In the genomic region with DNA sequence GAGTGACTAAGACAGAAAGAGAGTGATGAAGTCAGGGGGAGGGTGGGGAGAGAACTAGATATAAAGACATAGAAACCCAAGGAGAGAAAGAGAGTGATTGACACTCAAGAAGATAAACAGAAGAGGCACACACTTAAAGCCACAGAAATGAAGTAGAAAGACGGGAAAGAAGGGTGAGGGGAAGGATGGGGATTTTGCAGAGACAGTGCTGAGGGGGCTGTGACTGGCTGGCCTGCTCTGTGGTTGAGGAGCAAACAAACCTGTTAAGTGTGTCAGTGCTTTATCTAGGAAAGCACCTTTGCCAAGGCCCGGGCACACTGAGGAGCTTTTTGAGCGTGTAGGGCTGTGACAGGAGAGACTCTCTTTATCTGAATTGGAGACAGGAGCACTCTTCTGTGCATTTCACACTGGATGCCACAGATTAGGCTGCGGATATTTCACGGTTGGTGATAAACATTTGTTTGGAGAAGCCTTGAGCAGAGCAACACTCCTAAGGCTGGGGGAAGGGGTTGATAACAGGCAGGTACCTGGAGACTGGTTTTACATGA, we compare ENCODE assay signal across 1 cellular context.
TF ChIP-seq lines count a peak whose summit lies in the region.

No MANE protein-coding gene starts in this region.

TF ChIP-seq in GM23338, 12 proteins besides CTCF, POLR2A, EP300 and RAD21 (continued from another document):
- TF ChIP-seq, protein P1, sequence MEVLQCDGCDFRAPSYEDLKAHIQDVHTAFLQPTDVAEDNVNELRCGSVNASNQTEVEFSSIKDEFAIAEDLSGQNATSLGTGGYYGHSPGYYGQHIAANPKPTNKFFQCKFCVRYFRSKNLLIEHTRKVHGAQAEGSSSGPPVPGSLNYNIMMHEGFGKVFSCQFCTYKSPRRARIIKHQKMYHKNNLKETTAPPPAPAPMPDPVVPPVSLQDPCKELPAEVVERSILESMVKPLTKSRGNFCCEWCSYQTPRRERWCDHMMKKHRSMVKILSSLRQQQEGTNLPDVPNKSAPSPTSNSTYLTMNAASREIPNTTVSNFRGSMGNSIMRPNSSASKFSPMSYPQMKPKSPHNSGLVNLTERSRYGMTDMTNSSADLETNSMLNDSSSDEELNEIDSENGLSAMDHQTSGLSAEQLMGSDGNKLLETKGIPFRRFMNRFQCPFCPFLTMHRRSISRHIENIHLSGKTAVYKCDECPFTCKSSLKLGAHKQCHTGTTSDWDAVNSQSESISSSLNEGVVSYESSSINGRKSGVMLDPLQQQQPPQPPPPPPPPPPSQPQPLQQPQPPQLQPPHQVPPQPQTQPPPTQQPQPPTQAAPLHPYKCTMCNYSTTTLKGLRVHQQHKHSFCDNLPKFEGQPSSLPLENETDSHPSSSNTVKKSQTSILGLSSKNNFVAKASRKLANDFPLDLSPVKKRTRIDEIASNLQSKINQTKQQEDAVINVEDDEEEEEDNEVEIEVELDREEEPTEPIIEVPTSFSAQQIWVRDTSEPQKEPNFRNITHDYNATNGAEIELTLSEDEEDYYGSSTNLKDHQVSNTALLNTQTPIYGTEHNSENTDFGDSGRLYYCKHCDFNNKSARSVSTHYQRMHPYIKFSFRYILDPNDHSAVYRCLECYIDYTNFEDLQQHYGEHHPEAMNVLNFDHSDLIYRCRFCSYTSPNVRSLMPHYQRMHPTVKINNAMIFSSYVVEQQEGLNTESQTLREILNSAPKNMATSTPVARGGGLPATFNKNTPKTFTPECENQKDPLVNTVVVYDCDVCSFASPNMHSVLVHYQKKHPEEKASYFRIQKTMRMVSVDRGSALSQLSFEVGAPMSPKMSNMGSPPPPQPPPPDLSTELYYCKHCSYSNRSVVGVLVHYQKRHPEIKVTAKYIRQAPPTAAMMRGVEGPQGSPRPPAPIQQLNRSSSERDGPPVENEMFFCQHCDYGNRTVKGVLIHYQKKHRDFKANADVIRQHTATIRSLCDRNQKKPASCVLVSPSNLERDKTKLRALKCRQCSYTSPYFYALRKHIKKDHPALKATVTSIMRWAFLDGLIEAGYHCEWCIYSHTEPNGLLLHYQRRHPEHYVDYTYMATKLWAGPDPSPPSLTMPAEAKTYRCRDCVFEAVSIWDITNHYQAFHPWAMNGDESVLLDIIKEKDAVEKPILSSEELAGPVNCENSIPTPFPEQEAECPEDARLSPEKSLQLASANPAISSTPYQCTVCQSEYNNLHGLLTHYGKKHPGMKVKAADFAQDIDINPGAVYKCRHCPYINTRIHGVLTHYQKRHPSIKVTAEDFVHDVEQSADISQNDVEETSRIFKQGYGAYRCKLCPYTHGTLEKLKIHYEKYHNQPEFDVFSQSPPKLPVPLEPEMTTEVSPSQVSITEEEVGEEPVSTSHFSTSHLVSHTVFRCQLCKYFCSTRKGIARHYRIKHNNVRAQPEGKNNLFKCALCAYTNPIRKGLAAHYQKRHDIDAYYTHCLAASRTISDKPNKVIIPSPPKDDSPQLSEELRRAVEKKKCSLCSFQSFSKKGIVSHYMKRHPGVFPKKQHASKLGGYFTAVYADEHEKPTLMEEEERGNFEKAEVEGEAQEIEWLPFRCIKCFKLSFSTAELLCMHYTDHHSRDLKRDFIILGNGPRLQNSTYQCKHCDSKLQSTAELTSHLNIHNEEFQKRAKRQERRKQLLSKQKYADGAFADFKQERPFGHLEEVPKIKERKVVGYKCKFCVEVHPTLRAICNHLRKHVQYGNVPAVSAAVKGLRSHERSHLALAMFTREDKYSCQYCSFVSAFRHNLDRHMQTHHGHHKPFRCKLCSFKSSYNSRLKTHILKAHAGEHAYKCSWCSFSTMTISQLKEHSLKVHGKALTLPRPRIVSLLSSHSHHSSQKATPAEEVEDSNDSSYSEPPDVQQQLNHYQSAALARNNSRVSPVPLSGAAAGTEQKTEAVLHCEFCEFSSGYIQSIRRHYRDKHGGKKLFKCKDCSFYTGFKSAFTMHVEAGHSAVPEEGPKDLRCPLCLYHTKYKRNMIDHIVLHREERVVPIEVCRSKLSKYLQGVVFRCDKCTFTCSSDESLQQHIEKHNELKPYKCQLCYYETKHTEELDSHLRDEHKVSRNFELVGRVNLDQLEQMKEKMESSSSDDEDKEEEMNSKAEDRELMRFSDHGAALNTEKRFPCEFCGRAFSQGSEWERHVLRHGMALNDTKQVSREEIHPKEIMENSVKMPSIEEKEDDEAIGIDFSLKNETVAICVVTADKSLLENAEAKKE (CRISPR knock-in tag; IDR thresholded peaks at IDR 0.05): no peak
- TF ChIP-seq EZH2 (IDR thresholded peaks at IDR 0.05; ENCODE audit: low read depth, unreplicated experiment) (no peak), ZNF114 (CRISPR knock-in tag; IDR thresholded peaks at IDR 0.05) (no peak), EZH2phosphoT487 (IDR thresholded peaks at IDR 0.05; ENCODE audit: unreplicated experiment) (no peak), ETS1 (IDR thresholded peaks at IDR 0.05) (no peak), NANOG (IDR thresholded peaks at IDR 0.05; ENCODE audit: borderline replicate concordance) (no peak), ZNF331 (CRISPR knock-in tag; IDR thresholded peaks at IDR 0.05; ENCODE audit: low read depth) (no peak), POLR2AphosphoS5 (IDR thresholded peaks at IDR 0.05; ENCODE audit: low read depth) (no peak), STAT1 (IDR thresholded peaks at IDR 0.05; ENCODE audit: unreplicated experiment) (no peak), CREB1 (CRISPR knock-in tag; IDR thresholded peaks at IDR 0.05; ENCODE audit: low read depth) (no peak)
- TF ChIP-seq, protein P2, sequence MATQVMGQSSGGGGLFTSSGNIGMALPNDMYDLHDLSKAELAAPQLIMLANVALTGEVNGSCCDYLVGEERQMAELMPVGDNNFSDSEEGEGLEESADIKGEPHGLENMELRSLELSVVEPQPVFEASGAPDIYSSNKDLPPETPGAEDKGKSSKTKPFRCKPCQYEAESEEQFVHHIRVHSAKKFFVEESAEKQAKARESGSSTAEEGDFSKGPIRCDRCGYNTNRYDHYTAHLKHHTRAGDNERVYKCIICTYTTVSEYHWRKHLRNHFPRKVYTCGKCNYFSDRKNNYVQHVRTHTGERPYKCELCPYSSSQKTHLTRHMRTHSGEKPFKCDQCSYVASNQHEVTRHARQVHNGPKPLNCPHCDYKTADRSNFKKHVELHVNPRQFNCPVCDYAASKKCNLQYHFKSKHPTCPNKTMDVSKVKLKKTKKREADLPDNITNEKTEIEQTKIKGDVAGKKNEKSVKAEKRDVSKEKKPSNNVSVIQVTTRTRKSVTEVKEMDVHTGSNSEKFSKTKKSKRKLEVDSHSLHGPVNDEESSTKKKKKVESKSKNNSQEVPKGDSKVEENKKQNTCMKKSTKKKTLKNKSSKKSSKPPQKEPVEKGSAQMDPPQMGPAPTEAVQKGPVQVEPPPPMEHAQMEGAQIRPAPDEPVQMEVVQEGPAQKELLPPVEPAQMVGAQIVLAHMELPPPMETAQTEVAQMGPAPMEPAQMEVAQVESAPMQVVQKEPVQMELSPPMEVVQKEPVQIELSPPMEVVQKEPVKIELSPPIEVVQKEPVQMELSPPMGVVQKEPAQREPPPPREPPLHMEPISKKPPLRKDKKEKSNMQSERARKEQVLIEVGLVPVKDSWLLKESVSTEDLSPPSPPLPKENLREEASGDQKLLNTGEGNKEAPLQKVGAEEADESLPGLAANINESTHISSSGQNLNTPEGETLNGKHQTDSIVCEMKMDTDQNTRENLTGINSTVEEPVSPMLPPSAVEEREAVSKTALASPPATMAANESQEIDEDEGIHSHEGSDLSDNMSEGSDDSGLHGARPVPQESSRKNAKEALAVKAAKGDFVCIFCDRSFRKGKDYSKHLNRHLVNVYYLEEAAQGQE (IDR thresholded peaks at IDR 0.05; ENCODE audit: unreplicated experiment): no peak
TF ChIP-seq in GM23338: peak in this region for 0.
